In genomic region chr3:45593708-45594601, GRCh38 we compare ENCODE assay signal across 8 cellular contexts. TPM values are rescaled to one million over a fixed set of nuclear protein-coding genes. Genes with fewer than 3 reads are reported as not detected.
A peak's percentile ranks its signal among the peaks of the same experiment; 100 is the strongest.
DNase-seq lines count a peak whose midpoint lies in the region; ATAC-seq lines count a peak whose summit lies in the region.

No MANE protein-coding gene starts in this region.

- H3K79me2 ChIP-seq in ACC112 (ENCODE audit: control insufficient read depth, insufficient read depth, low read length, unreplicated experiment) = peaks cover 45% of the 10 kb centered on the region

- H3K27ac ChIP-seq in ACC112 (ENCODE audit: low read depth, low read length) = peak overlapping the region; percentile 66

- H3K4me3 ChIP-seq in ACC112 (ENCODE audit: low read depth, low read length) = peak overlapping the region; percentile 90

- peak overlapping the region; percentile 83 for H2AFZ ChIP-seq in ACC112 (ENCODE audit: low read length, unreplicated experiment)

- ATAC-seq in GM18511 (IDR thresholded peaks at IDR 0.05; ENCODE audit: unreplicated experiment) (peak; percentile 61), HG03025 (IDR thresholded peaks at IDR 0.05; ENCODE audit: low FRiP score, unreplicated experiment) (peak; percentile 38)

- peaks cover 42% of the 10 kb centered on the region for H3K4me1 ChIP-seq in ACC112 (ENCODE audit: control insufficient read depth, insufficient read depth, low read length, unreplicated experiment)

- no peaks in the 10 kb centered on the region for H3K27me3 ChIP-seq in ACC112 (ENCODE audit: insufficient read depth, low read length)

- peak; percentile 13 for DNase-seq in NCI-H345 treated with DMSO at 0.1 percent for 48 hours (lab: John Stamatoyannopoulos, UW; ENCODE audit: unreplicated experiment)
- DNase-seq in activated CD4-positive, alpha-beta T cell treated with anti-CD3 and anti-CD28 coated beads, Interleukin-2, amount 50 U/mL, for 4 hours = peak; percentile 53 to 55
- peak; percentile 51 for DNase-seq in effector CD4-positive, alpha-beta T cell
- DNase-seq in lung microvascular endothelial cell (ENCODE audit: low read depth in 2 of 2) = peak; percentile 82 to 83
- DNase-seq in stimulated activated CD8-positive, alpha-beta memory T cell treated with anti-CD3 and anti-CD28 coated beads, Interleukin-15, amount 100 ng/mL, for 24 hours (ENCODE audit: low read depth) = peak; percentile 53

- H3K36me3 ChIP-seq in ACC112 (ENCODE audit: insufficient read depth, low read length) = no peaks in the 10 kb centered on the region

RNA-seq across cellular contexts. Expression of gene LIMD1, which starts 0.6 kb away (rescaled TPM):
- 12.0 and 15.1 TPM in 2 replicates for total RNA-seq in lung microvascular endothelial cell

Comparison
In these comparisons a context has a peak if more than half of its experiments do, and no peak if none do; other contexts are left out.
1. Peak in every context shown above with its lines: DNase-seq, ATAC-seq, H3K4me3 ChIP-seq and H3K27ac ChIP-seq.
2. DNase-seq: peak in every context shown above with its lines; median percentile 82 in lung microvascular endothelial cell; 54 in activated CD4-positive, alpha-beta T cell treated with anti-CD3 and anti-CD28 coated beads, Interleukin-2, amount 50 U/mL, for 4 hours; 53 in stimulated activated CD8-positive, alpha-beta memory T cell treated with anti-CD3 and anti-CD28 coated beads, Interleukin-15, amount 100 ng/mL, for 24 hours; 51 in effector CD4-positive, alpha-beta T cell; 13 in NCI-H345 treated with DMSO at 0.1 percent for 48 hours.